In the genomic region with DNA sequence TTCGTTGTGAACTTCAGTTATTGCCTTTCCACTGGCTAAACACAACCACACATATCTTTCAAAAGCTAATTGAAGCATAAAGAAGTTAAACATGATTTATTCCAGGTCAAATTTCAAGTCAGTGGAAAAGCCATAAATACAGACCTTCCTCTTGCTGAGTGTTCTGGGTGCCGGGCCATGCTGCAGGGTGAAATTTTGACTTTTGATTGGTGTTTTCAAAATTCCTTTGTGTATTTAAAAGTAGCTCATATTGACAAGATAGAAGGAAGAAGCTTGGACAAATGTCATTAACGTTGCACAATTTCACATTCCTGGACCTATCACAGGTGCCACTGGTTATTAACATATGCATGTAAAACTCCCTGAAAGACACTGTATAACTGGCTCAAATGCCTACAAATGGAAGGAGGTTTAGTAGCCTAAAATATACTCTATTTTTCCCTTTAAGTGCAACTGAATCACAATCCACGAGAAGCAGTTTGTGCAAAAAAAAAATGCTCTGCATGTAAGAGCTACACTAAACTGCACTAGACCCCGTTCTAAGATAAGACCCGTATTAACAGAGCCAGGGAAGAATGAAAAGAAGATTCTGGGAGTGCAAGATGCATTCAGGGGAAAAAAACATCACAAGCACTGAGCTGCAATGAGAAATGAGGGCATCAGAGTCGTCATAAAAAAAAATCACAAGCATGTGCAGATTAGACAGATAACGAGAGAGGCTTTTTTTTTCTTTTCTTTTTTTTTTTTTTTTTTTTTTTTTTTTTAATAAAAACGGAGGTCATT, we compare ENCODE assay signal across 10 cellular contexts. TPM values are rescaled to one million over a fixed set of nuclear protein-coding genes. Genes with fewer than 3 reads are reported as not detected.
A peak's percentile ranks its signal among the peaks of the same experiment; 100 is the strongest.
DNase-seq lines count a peak whose midpoint lies in the region; ATAC-seq and TF ChIP-seq lines count a peak whose summit lies in the region.
"Had no signal": no experiment of that assay in that cellular context is flagged by ENCODE, and none has a peak within 500 bp of the region (broad histone marks: within the 10 kb centered on the region; RNA-seq: fewer than 3 reads in every experiment).

No MANE protein-coding gene starts in this region.

- peaks cover 0 to 6% of the 10 kb centered on the region in 2 experiments for H3K36me3 ChIP-seq in mesenchymal stem cell (ENCODE audit: control insufficient read depth in 1 of 2, insufficient read depth in 2 of 2, low read depth in 1 of 2, low read length in 2 of 2)

- no peak overlapping the region for H3K4ac ChIP-seq in mesenchymal stem cell (ENCODE audit: low read depth in 1 of 2, low read length in 2 of 2)

- no peak overlapping the region for H2BK15ac ChIP-seq in mesenchymal stem cell (ENCODE audit: low read depth, poor library complexity, severe bottlenecking)

- no peak overlapping the region for H3K4me3 ChIP-seq in mesenchymal stem cell (ENCODE audit: insufficient read depth in 1 of 2, low read depth in 1 of 2, low read length in 2 of 2)

- H2BK12ac ChIP-seq in mesenchymal stem cell (ENCODE audit: low read length in 2 of 2), result no peak overlapping the region

- H3K4me1 Mint-ChIP-seq in CD14-positive monocyte (peaks cover 61% of the 10 kb centered on the region), T-cell (peaks cover 25 to 59% (median 44%) of the 10 kb centered on the region in 3 donors)
- H3K4me1 Mint-ChIP-seq in stimulated activated naive B cell treated with anti-CD40 and anti-IgM and Interleukin-4, amounts not matched to agents 10 μg/mL and 1 μg/mL and 100 μg/mL, for 72 hours, result peaks cover 16 to 36% of the 10 kb centered on the region in 2 donors

- TF ChIP-seq CTCF in CD14-positive monocyte (IDR thresholded peaks at IDR 0.05), result no peak

- ATAC-seq in GM21447 (IDR thresholded peaks at IDR 0.05; ENCODE audit: unreplicated experiment) (peak; percentile 4), T-cell (replicated peaks in 1 of 4) (peak in 2 of 4 experiments; percentile 52 to 70)
- no peak for ATAC-seq in stimulated activated naive B cell treated with anti-CD40 and anti-IgM and Interleukin-4, amounts not matched to agents 10 μg/mL and 1 μg/mL and 100 μg/mL, for 72 hours (replicated peaks)

- CTCF ChIA-PET in T-cell (lab: Charles Lee), result interaction anchor here (0.6 to 2.4 kb wide), 18 partner anchors 8 to 317 kb away, joined by 3 to 18 read pairs (median 4); a partner anchor contains a TSS

- no peak overlapping the region for H2AFZ ChIP-seq in mesenchymal stem cell (ENCODE audit: low read depth, low read length)

- 32% methylated on average over 6 of the region's 9 CpGs for WGBS in mesenchymal stem cell

- DNase-seq in CD14-positive monocyte (ENCODE audit: low spot score) (no peak), T-cell (peak in 1 of 34 experiments; percentile 14), mesenchymal stem cell (peak; percentile 32), C1 segment of cervical spinal cord (lab: John Stamatoyannopoulos, UW) (no peak), NCI-H1092 (lab: John Stamatoyannopoulos, UW) (no peak), UCSD-AML1 (lab: John Stamatoyannopoulos, UW; ENCODE audit: unreplicated experiment) (no peak)
- no peak for DNase-seq in stimulated activated naive B cell treated with anti-CD40 and anti-IgM and Interleukin-4, amounts not matched to agents 10 μg/mL and 1 μg/mL and 100 μg/mL, for 72 hours
- DNase-seq: activated CD8-positive, alpha-beta memory T cell treated with anti-CD3 and anti-CD28 coated beads for 24 hours; SHP77 treated with DMSO at 0.1 percent for 48 hours had no signal

- no peak overlapping the region for H3K27ac ChIP-seq in mesenchymal stem cell (ENCODE audit: low read length, poor library complexity, severe bottlenecking)

- H3K27me3 ChIP-seq in mesenchymal stem cell (ENCODE audit: control insufficient read depth in 1 of 2, insufficient read depth in 1 of 2, low read length in 2 of 2), result no peaks in the 10 kb centered on the region

- H3K23ac ChIP-seq in mesenchymal stem cell (ENCODE audit: low read length in 2 of 2), result no peak overlapping the region

- no peaks in the 10 kb centered on the region for H3K9me3 ChIP-seq in mesenchymal stem cell (ENCODE audit: control insufficient read depth, low read length)

- H4K91ac ChIP-seq in mesenchymal stem cell (ENCODE audit: low read length), result no peak overlapping the region

- no peak overlapping the region for H2BK5ac ChIP-seq in mesenchymal stem cell (ENCODE audit: low read depth, low read length, poor library complexity, severe bottlenecking)

- H3K14ac ChIP-seq in mesenchymal stem cell (ENCODE audit: low read length in 2 of 2), result no peak overlapping the region

- no peak overlapping the region for H2AK5ac ChIP-seq in mesenchymal stem cell (ENCODE audit: low read length, severe bottlenecking)

- intact Hi-C loops in CD14-positive monocyte (cut with micrococcal nuclease), result no loop called here

- peaks cover 23 to 25% of the 10 kb centered on the region in 2 donors for H3K36me3 Mint-ChIP-seq in CD14-positive monocyte
- peaks cover 22% of the 10 kb centered on the region for H3K36me3 Mint-ChIP-seq in T-cell
- H3K36me3 Mint-ChIP-seq in stimulated activated naive B cell treated with anti-CD40 and anti-IgM and Interleukin-4, amounts not matched to agents 10 μg/mL and 1 μg/mL and 100 μg/mL, for 72 hours, result peaks cover 34 to 37% of the 10 kb centered on the region in 2 donors

- H3K9me3 Mint-ChIP-seq in CD14-positive monocyte (no peaks in the 10 kb centered on the region), T-cell (no peaks in the 10 kb centered on the region)
- H3K9me3 Mint-ChIP-seq in stimulated activated naive B cell treated with anti-CD40 and anti-IgM and Interleukin-4, amounts not matched to agents 10 μg/mL and 1 μg/mL and 100 μg/mL, for 72 hours, result no peaks in the 10 kb centered on the region

- POLR2A ChIA-PET in T-cell (lab: Charles Lee), result interaction anchor here (0.6 to 1.7 kb wide), 6 partner anchors 15 to 30 kb away, joined by 3 to 6 read pairs (median 4); a partner anchor contains a TSS

- H3K79me1 ChIP-seq in mesenchymal stem cell (replicated peaks; ENCODE audit: low read length, poor library complexity, severe bottlenecking), result peaks cover 27% of the 10 kb centered on the region

- H3K18ac ChIP-seq in mesenchymal stem cell (ENCODE audit: low read depth in 1 of 2, low read length in 2 of 2), result no peak overlapping the region

- peaks cover 13% of the 10 kb centered on the region for H3K4me1 ChIP-seq in mesenchymal stem cell (ENCODE audit: control insufficient read depth, insufficient read depth, low read depth, low read length)

- H3K9ac ChIP-seq in mesenchymal stem cell (ENCODE audit: low read length), result no peak overlapping the region

- no peak overlapping the region for H3K4me2 ChIP-seq in mesenchymal stem cell (ENCODE audit: low read length, poor library complexity, severe bottlenecking)

- H4K8ac ChIP-seq in mesenchymal stem cell (ENCODE audit: low read length), result no peak overlapping the region

- H3K4me3 Mint-ChIP-seq in CD14-positive monocyte (no peak overlapping the region), T-cell (peak overlapping the region; percentile 25 to 63 (median 57))
- H3K4me3 Mint-ChIP-seq in stimulated activated naive B cell treated with anti-CD40 and anti-IgM and Interleukin-4, amounts not matched to agents 10 μg/mL and 1 μg/mL and 100 μg/mL, for 72 hours, result peak overlapping the region in 1 of 2 donors; percentile 51

- no peak overlapping the region for H2BK120ac ChIP-seq in mesenchymal stem cell (ENCODE audit: low read depth, low read length)

- H3K27ac Mint-ChIP-seq in CD14-positive monocyte (peak overlapping the region in 6 of 7 donors; percentile 15 to 74 (median 30)), T-cell (peak overlapping the region; percentile 77)
- H3K27ac Mint-ChIP-seq in stimulated activated naive B cell treated with anti-CD40 and anti-IgM and Interleukin-4, amounts not matched to agents 10 μg/mL and 1 μg/mL and 100 μg/mL, for 72 hours, result no peak overlapping the region

- H3K27me3 Mint-ChIP-seq in CD14-positive monocyte (ENCODE audit: low read depth in 3 of 3), result no peaks in the 10 kb centered on the region
- H3K27me3 Mint-ChIP-seq in T-cell, result no peaks in the 10 kb centered on the region
- H3K27me3 Mint-ChIP-seq in stimulated activated naive B cell treated with anti-CD40 and anti-IgM and Interleukin-4, amounts not matched to agents 10 μg/mL and 1 μg/mL and 100 μg/mL, for 72 hours, result no peaks in the 10 kb centered on the region

RNA-seq across cellular contexts. Expression of a gene that starts 30.3 kb away (rescaled TPM):
- 10 to 100 TPM in 1 of 2 donors, 1 to 10 TPM in 1; 8.8 to 10.9 TPM for polyA plus RNA-seq in CD14-positive monocyte
- 100 to 1,000 TPM in 1 of 5 donors, 10 to 100 TPM in 4; 65.1 to 101 (median 77.5) TPM for total RNA-seq in T-cell
- polyA plus RNA-seq in mesenchymal stem cell (2013, experiment 1 of 2), result 16.8 TPM
- 16.0 TPM for polyA plus RNA-seq in mesenchymal stem cell (2013, experiment 2 of 2)

Comparison
In these comparisons a context has a peak if more than half of its experiments do, and no peak if none do; other contexts are left out.
1. H3K4me3 Mint-ChIP-seq: peak in T-cell (3 of 3); none in CD14-positive monocyte (0 of 2).